Comparison of ENCODE assay signal across 9 cellular contexts in the genomic region with DNA sequence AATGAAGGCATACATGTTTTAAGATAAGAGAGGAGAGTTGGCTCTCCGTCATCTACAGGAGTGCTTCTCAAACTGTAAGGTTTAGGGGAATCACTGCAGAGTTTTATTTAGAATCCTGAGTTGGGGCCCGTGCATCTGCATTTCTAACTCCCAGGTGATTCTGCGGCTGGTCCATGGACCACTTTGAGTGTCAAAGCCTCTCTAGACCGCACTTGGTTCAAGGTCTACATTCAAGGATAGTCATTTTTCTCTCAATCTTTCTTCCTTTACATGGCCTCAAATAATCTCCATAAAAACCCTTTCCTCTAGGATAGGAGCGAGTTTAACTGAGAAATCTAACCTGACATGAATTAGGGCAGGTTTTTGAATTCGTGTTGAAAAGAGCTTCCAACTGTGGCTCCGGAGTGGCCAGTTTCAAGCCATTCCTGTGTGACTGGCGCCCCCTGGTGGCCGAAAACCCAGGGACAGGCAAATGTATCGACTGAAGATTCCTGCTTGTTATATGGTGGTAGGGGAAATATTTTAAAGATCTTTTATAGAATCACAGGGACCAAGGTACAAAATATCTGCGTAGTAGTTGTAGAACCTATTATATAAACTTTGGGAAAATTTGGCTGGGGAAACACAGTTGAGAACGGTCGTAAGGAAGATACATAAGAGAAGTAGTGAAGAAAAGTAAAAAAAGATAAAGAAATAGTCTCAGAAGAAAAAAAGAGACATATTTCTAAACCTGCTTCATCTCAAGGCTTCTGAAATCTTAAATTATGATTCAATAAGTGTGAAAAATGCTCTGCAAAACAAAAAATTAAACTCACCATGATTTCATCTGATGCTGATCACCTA. TPM values are rescaled to one million over a fixed set of nuclear protein-coding genes. Genes with fewer than 3 reads are reported as not detected.
DNase-seq lines count a peak whose midpoint lies in the region; ATAC-seq and TF ChIP-seq lines count a peak whose summit lies in the region.
"Had no signal": no experiment of that assay in that cellular context is flagged by ENCODE, and none has a peak within 500 bp of the region (broad histone marks: within the 10 kb centered on the region; RNA-seq: fewer than 3 reads in every experiment).

No MANE protein-coding gene starts in this region.

- DNase-seq in Caco-2 = peak; percentile 75 to 89
- DNase-seq in HUDEP-2 (lab: John Stamatoyannopoulos, UW; ENCODE audit: unreplicated experiment in 76 of 76) = peak in 74 of 76 experiments; percentile 3 to 88 (median 67)
- peak; percentile 70 for DNase-seq in OCI-LY7 (ENCODE audit: low spot score)
- peak; percentile 83 for DNase-seq in activated T-cell treated with anti-CD3 and anti-CD28 coated beads for 24 hours (ENCODE audit: low read depth)
- DNase-seq in erythroblast (lab: John Stamatoyannopoulos, UW) = peak; percentile 75 to 87
- DNase-seq in naive B cell = peak; percentile 76
- peak; percentile 62 to 75 for DNase-seq in stimulated activated CD8-positive, alpha-beta memory T cell treated with anti-CD3 and anti-CD28 coated beads, Interleukin-7, amount 100 ng/mL, for 48 hours (ENCODE audit: extremely low read depth in 1 of 2, low read depth in 1 of 2)

- POLR2A ChIA-PET in Caco-2 (lab: Charles Lee) = no interaction called here
- POLR2A ChIA-PET in OCI-LY7 (lab: Charles Lee) = interaction anchor here (1.7 kb wide), 1 partner anchor 12 kb away, joined by 4 read pairs; no protein-coding TSS in a partner anchor

- intact Hi-C loops in Caco-2 (cut with micrococcal nuclease; ENCODE audit: unreplicated experiment) = loop anchor here (1.0 to 5.0 kb wide), 4 partner anchors 51 to 306 kb away; a partner anchor contains a TSS
- intact Hi-C loops in OCI-LY7 (cut with micrococcal nuclease; ENCODE audit: unreplicated experiment) = loop anchor here (1.0 to 10.0 kb wide), 3 partner anchors 108 to 1158 kb away; no protein-coding TSS in a partner anchor

- H3K79me2 ChIP-seq in OCI-LY7 (ENCODE audit: insufficient read depth, low read depth, low read length) = no peaks in the 10 kb centered on the region

- no peak for TF ChIP-seq POLR2A in erythroblast (IDR thresholded peaks at IDR 0.05; ENCODE audit: low read length)

- H3K9me3 Mint-ChIP-seq in Caco-2 (ENCODE audit: unreplicated experiment) = no peaks in the 10 kb centered on the region
- H3K9me3 Mint-ChIP-seq in naive B cell = no peaks in the 10 kb centered on the region

- no peaks in the 10 kb centered on the region for H3K4me1 ChIP-seq in Caco-2
- no peaks in the 10 kb centered on the region for H3K4me1 ChIP-seq in OCI-LY7 (ENCODE audit: insufficient read depth, low read length, poor library complexity, severe bottlenecking)

- H3K27me3 ChIP-seq in Caco-2 (replicated peaks; ENCODE audit: control insufficient read depth, insufficient read depth, low read length) = no peaks in the 10 kb centered on the region

- H3K4me2 ChIP-seq in OCI-LY7 (ENCODE audit: low read length) = no peak overlapping the region

- H4K20me1 ChIP-seq in OCI-LY7 (ENCODE audit: insufficient read depth, low read length) = no peaks in the 10 kb centered on the region

- H3K27ac Mint-ChIP-seq in Caco-2 (ENCODE audit: unreplicated experiment) = no peak overlapping the region
- H3K27ac Mint-ChIP-seq in naive B cell = peak overlapping the region in 1 of 6 donors; percentile 31
- H3K27ac Mint-ChIP-seq: activated naive CD8-positive, alpha-beta T cell had no signal

- no peak overlapping the region for H3K4me3 ChIP-seq in Caco-2 (ENCODE audit: low read depth, low read length)
- H3K4me3 ChIP-seq in OCI-LY7 (ENCODE audit: low read depth, low read length, poor library complexity, severe bottlenecking) = no peak overlapping the region

- H3K27me3 Mint-ChIP-seq in Caco-2 (ENCODE audit: insufficient read depth, unreplicated experiment) (peaks cover 4% of the 10 kb centered on the region), naive B cell (peaks cover 0 to 4% (median 4%) of the 10 kb centered on the region in 3 donors)

- TF ChIP-seq CTCF in Caco-2 (IDR thresholded peaks at IDR 0.05; ENCODE audit: insufficient read depth in 1 of 2, low read depth in 1 of 2, low read length in 1 of 2, severe bottlenecking in 1 of 2, unreplicated experiment in 1 of 2) (peak; percentile 87 to 94), OCI-LY7 (conservative IDR thresholded peaks at IDR 0.05; ENCODE audit: low read length) (peak; percentile 100)

- no TSS peak for BruUV-seq in Caco-2 (replicated peaks; lab: Mats Ljungman, UMichigan)
- BruUV-seq in OCI-LY7 (replicated peaks; lab: Mats Ljungman, UMichigan) = no TSS peak

- H3K9me3 ChIP-seq in Caco-2 (no peaks in the 10 kb centered on the region), OCI-LY7 (ENCODE audit: low read length) (no peaks in the 10 kb centered on the region)

- no peak overlapping the region for H3K27ac ChIP-seq in OCI-LY7 (ENCODE audit: low read depth, low read length, poor library complexity, severe bottlenecking)

- ATAC-seq in GM21390 (IDR thresholded peaks at IDR 0.05; ENCODE audit: unreplicated experiment) = peak; percentile 73
- peak; percentile 56 to 80 for ATAC-seq in naive B cell (ENCODE audit: low read depth in 2 of 2)

- H3K9me2 ChIP-seq in OCI-LY7 (ENCODE audit: insufficient read depth, low read length) = no peaks in the 10 kb centered on the region

- H3K36me3 Mint-ChIP-seq in Caco-2 (ENCODE audit: insufficient read depth, unreplicated experiment) (no peaks in the 10 kb centered on the region), naive B cell (no peaks in the 10 kb centered on the region)
- H3K36me3 Mint-ChIP-seq: activated naive CD8-positive, alpha-beta T cell had no signal

- no peak overlapping the region for H2AFZ ChIP-seq in OCI-LY7 (ENCODE audit: low read length)

- CTCF ChIA-PET in Caco-2 (lab: Charles Lee) = interaction anchor here (0.6 to 1.8 kb wide), 7 partner anchors 9 to 304 kb away, joined by 3 to 6 read pairs (median 4); no protein-coding TSS in a partner anchor
- CTCF ChIA-PET in OCI-LY7 (lab: Charles Lee; ENCODE audit: unreplicated experiment) = interaction anchor here (0.5 to 1.4 kb wide), 4 partner anchors 26 to 258 kb away, joined by 3 to 4 read pairs (median 3); no protein-coding TSS in a partner anchor

- H3K4me3 Mint-ChIP-seq in Caco-2 (ENCODE audit: unreplicated experiment) (no peak overlapping the region), naive B cell (no peak overlapping the region)
- H3K4me3 Mint-ChIP-seq: activated naive CD8-positive, alpha-beta T cell had no signal

- H3K4me1 Mint-ChIP-seq in Caco-2 (ENCODE audit: low read depth, unreplicated experiment) (peaks cover 7% of the 10 kb centered on the region), naive B cell (peaks cover 0 to 5% (median 5%) of the 10 kb centered on the region in 3 donors)

- H3K36me3 ChIP-seq in Caco-2 (ENCODE audit: control insufficient read depth, insufficient read depth, low read length) = no peaks in the 10 kb centered on the region
- H3K36me3 ChIP-seq in OCI-LY7 (ENCODE audit: insufficient read depth, low read length) = no peaks in the 10 kb centered on the region

RNA-seq across cellular contexts. Expression of a gene that starts 11.9 kb away (rescaled TPM):
- total RNA-seq in Caco-2 (2022) = not detected in 2 replicates
- not detected in 2 replicates for total RNA-seq in OCI-LY7 (2014; rRNA removed; shearing (Covaris generic))
- not detected in 2 replicates for total RNA-seq in OCI-LY7 (2022)
- polyA plus RNA-seq in naive B cell (ENCODE audit: low read depth in 6 of 6) = not detected

RNA-seq across cellular contexts. Expression of a gene that starts 51.0 kb away (rescaled TPM):
- total RNA-seq in Caco-2 (2022) = 25.0 TPM in 2 replicates
- 26.1 and 26.8 TPM in 2 replicates for total RNA-seq in OCI-LY7 (2014; rRNA removed; shearing (Covaris generic))
- 32.0 and 32.6 TPM in 2 replicates for total RNA-seq in OCI-LY7 (2022)
- polyA plus RNA-seq in naive B cell (ENCODE audit: low read depth in 6 of 6) = 10 to 100 TPM; 20.4 to 34.6 (median 27.2) TPM
